8 cellular contexts compared by ENCODE assay signal in genomic region chr13:46831588-46832194, GRCh38. TPM values are rescaled to one million over a fixed set of nuclear protein-coding genes. Genes with fewer than 3 reads are reported as not detected.
DNase-seq lines count a peak whose midpoint lies in the region; ATAC-seq, FAIRE-seq and TF ChIP-seq lines count a peak whose summit lies in the region.

No MANE protein-coding gene starts in this region.

- peak; percentile 94 for FAIRE-seq in pancreas (lab: Jason Lieb, UNC)

- DNase-seq in AG10803 (ENCODE audit: low read depth) (peak; percentile 54), GM12864 (ENCODE audit: low read depth) (peak; percentile 27), NCI-H1092 treated with DMSO at 0.1 percent for 48 hours (lab: John Stamatoyannopoulos, UW) (peak; percentile 13), WERI-Rb-1 (peak; percentile 23), fibroblast of pulmonary artery (ENCODE audit: low read depth) (peak; percentile 69), pancreas (peak in 1 of 6 donors; percentile 21)

- peak in 3 of 4 donors; percentile 44 to 59 (median 51) for ATAC-seq in pancreas
- no peak for ATAC-seq in HG03159 (IDR thresholded peaks at IDR 0.05; ENCODE audit: unreplicated experiment)
- no peak for ATAC-seq in HG03135 (IDR thresholded peaks at IDR 0.05; ENCODE audit: unreplicated experiment)

- 16 to 20% methylated on average over 5 of the region's 5 CpGs for WGBS in pancreas, 2 donors

- intact Hi-C loops in pancreas (cut with DNase I), result no loop called here

- H3K9me3 ChIP-seq in WERI-Rb-1 (ENCODE audit: severe bottlenecking), result no peaks in the 10 kb centered on the region
- H3K9me3 ChIP-seq in pancreas, result no peaks in the 10 kb centered on the region

- H3K27ac ChIP-seq in WERI-Rb-1 (no peak overlapping the region), pancreas (no peak overlapping the region)

- no peaks in the 10 kb centered on the region for H3K36me3 ChIP-seq in WERI-Rb-1
- no peaks in the 10 kb centered on the region for H3K36me3 ChIP-seq in pancreas

- TF ChIP-seq CTCF in AG10803 (conservative IDR thresholded peaks at IDR 0.05; ENCODE audit: low read length), result peak; percentile 85
- peak; percentile 54 for TF ChIP-seq CTCF in GM12864 (IDR thresholded peaks at IDR 0.05; ENCODE audit: low read depth, low read length, missing control alignments)
- peak; percentile 38 for TF ChIP-seq CTCF in WERI-Rb-1 (IDR thresholded peaks at IDR 0.05; ENCODE audit: low read depth, low read length)
- TF ChIP-seq CTCF in fibroblast of pulmonary artery (IDR thresholded peaks at IDR 0.05; ENCODE audit: low read length, missing control alignments), result peak; percentile 72
- peak; percentile 18 to 50 (median 44) for TF ChIP-seq CTCF in pancreas (IDR thresholded peaks at IDR 0.05)

- no peaks in the 10 kb centered on the region for H3K27me3 ChIP-seq in WERI-Rb-1 (ENCODE audit: insufficient read depth, low read depth, severe bottlenecking)
- no peaks in the 10 kb centered on the region for H3K27me3 ChIP-seq in pancreas

- no peak overlapping the region for H3K4me3 ChIP-seq in AG10803 (ENCODE audit: low read length)
- no peak overlapping the region for H3K4me3 ChIP-seq in GM12864 (ENCODE audit: low read depth, low read length)
- no peak overlapping the region for H3K4me3 ChIP-seq in WERI-Rb-1 (ENCODE audit: low read depth, low read length)
- no peak overlapping the region for H3K4me3 ChIP-seq in fibroblast of pulmonary artery (replicated peaks; ENCODE audit: low read depth, low read length)
- H3K4me3 ChIP-seq in pancreas, result no peak overlapping the region

- H3K4me1 ChIP-seq in pancreas, result no peaks in the 10 kb centered on the region

RNA-seq across cellular contexts. Expression of gene ESD, which starts 34.7 kb away (rescaled TPM):
- 10 to 100 TPM; 19.2 to 40.4 (median 31.0) TPM for total RNA-seq in pancreas
- 10 to 100 TPM; 24.4 to 58.9 TPM for polyA plus RNA-seq in pancreas

Comparison
In these comparisons a context has a peak if more than half of its experiments do, and no peak if none do; other contexts are left out.
1. ATAC-seq: peak in pancreas (3 of 4); none in HG03159 (single experiment) and HG03135 (single experiment).
2. Peak in every context shown above with its lines, with median percentiles within 50 percentile points of each other: CTCF ChIP-seq.